Comparison of ENCODE assay signal across 11 cellular contexts in genomic region chr4:176988226-176988625, GRCh38.
DNase-seq lines count a peak whose midpoint lies in the region; ATAC-seq and TF ChIP-seq lines count a peak whose summit lies in the region.
"Had no signal": no experiment of that assay in that cellular context is flagged by ENCODE, and none has a peak within 500 bp of the region (broad histone marks: within the 10 kb centered on the region; RNA-seq: fewer than 3 reads in every experiment).

No MANE protein-coding gene starts in this region.

- intact Hi-C loops in colonic mucosa (cut with DNase I) = no loop called here

- H3K4me3 ChIP-seq in cardiac fibroblast (replicated peaks in 1 of 2; ENCODE audit: low read depth in 2 of 2, low read length in 2 of 2) = no peak overlapping the region
- H3K4me3 ChIP-seq in lung = no peak overlapping the region
- H3K4me3 ChIP-seq in colonic mucosa = no peak overlapping the region

- DNase-seq in DMS53 treated with DMSO at 0.1 percent for 48 hours (lab: John Stamatoyannopoulos, UW; ENCODE audit: unreplicated experiment) (peak; percentile 91), NCI-H460 (ENCODE audit: extremely low read depth, low read depth) (peak; percentile 30), cardiac fibroblast (ENCODE audit: low read depth in 2 of 2) (peak; percentile 85 to 97), lung (ENCODE audit: low spot score) (no peak), colonic mucosa (no peak), GM19240 (ENCODE audit: insufficient read length, low spot score) (no peak), GM13976 (ENCODE audit: low spot score) (no peak)
- DNase-seq: naive B cell; NCI-H187 treated with DMSO at 0.1 percent for 48 hours; stimulated activated CD4-positive, alpha-beta T cell treated with anti-CD3 and anti-CD28 coated beads, Interleukin-4, amount 100 ng/mL, for 4 hours had no signal

- H3K4me1 ChIP-seq in lung (ENCODE audit: control insufficient read depth in 2 of 2, insufficient read depth in 2 of 2, low read length in 2 of 2) (no peaks in the 10 kb centered on the region), colonic mucosa (no peaks in the 10 kb centered on the region)

- no peaks in the 10 kb centered on the region for H3K27me3 ChIP-seq in lung (ENCODE audit: control insufficient read depth, insufficient read depth)
- H3K27me3 ChIP-seq in colonic mucosa = no peaks in the 10 kb centered on the region

- no peak for TF ChIP-seq CTCF in cardiac fibroblast (IDR thresholded peaks at IDR 0.05; ENCODE audit: low read depth, low read length)
- no peak for TF ChIP-seq CTCF in lung (IDR thresholded peaks at IDR 0.05; ENCODE audit: control extremely low read depth, extremely low read depth)
- no peak for TF ChIP-seq CTCF in colonic mucosa (IDR thresholded peaks at IDR 0.05)
- TF ChIP-seq CTCF in GM13976 (IDR thresholded peaks at IDR 0.05; ENCODE audit: borderline replicate concordance, control extremely low read depth, extremely low read depth, insufficient read depth, missing control alignments) = no peak

- in situ Hi-C loops in GM13976 (cut with MboI; ENCODE audit: low sequenced_read_pairs, unreplicated experiment) = no loop called here

- no peak overlapping the region for H3K27ac ChIP-seq in lung (ENCODE audit: low read depth in 1 of 2, low read length in 1 of 2)
- H3K27ac ChIP-seq in colonic mucosa = no peak overlapping the region

- 41 to 63% methylated on average over 1 of the region's 1 CpG for WGBS in lung, 2 donors

- no peaks in the 10 kb centered on the region for H3K9me3 ChIP-seq in lung (ENCODE audit: control insufficient read depth in 2 of 2, insufficient read depth in 1 of 2, low read length in 1 of 2)
- no peaks in the 10 kb centered on the region for H3K9me3 ChIP-seq in colonic mucosa

- no peak overlapping the region for H3K9ac ChIP-seq in colonic mucosa (ENCODE audit: low read depth in 2 of 2, low read length in 2 of 2)

- ATAC-seq in lung (ENCODE audit: insufficient read depth, low FRiP score) (peak; percentile 72), GM21381 (IDR thresholded peaks at IDR 0.05; ENCODE audit: unreplicated experiment) (no peak)

- H3K36me3 ChIP-seq in lung (ENCODE audit: control insufficient read depth in 2 of 2, insufficient read depth in 2 of 2, low read length in 2 of 2) (no peaks in the 10 kb centered on the region), colonic mucosa (no peaks in the 10 kb centered on the region)

Comparison
In these comparisons a context has a peak if more than half of its experiments do, and no peak if none do; other contexts are left out.
1. DNase-seq: peak in DMS53 treated with DMSO at 0.1 percent for 48 hours (single experiment), NCI-H460 (single experiment) and cardiac fibroblast (2 of 2); none in lung (single experiment), colonic mucosa (single experiment), GM19240 (single experiment) and GM13976 (single experiment).